15 cellular contexts compared by ENCODE assay signal in the genomic region with DNA sequence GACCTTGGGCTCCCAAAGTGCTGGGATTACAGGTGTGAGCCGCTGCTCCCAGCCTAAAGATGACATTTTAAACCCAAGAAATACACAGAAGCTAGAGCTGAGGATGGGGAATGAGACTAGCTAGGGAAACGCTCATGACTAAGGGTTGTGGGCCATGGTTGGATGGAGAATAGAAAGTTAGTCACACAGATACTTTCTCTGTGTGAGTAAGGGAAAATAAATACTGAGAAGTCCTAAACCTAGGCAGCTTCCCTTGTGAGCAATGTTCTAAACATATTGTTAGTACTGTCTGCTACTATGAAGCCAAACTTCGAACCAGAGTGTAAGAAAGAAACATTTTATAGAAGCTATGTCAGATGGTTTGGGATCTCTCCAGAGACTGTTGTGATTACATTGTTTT.
"Had no signal": no experiment of that assay in that cellular context is flagged by ENCODE, and none has a peak within 500 bp of the region (broad histone marks: within the 10 kb centered on the region; RNA-seq: fewer than 3 reads in every experiment).

No MANE protein-coding gene starts in this region.

- H3K4me3 ChIP-seq: adrenal gland, sigmoid colon, suprapubic skin, upper lobe of left lung had no signal

- DNase-seq: activated B cell treated with CpG ODN at 0.5 μM for 24 hours; activated CD4-positive, alpha-beta T cell treated with anti-CD3 and anti-CD28 coated beads, Interleukin-2, amount 10 ng/mL, durations not matched to agents 24 days and 14 days; activated naive CD4-positive, alpha-beta T cell treated with anti-CD3 and anti-CD28 coated beads for 36 hours; activated T-cell treated with anti-CD3 and anti-CD28 coated beads for 4 hours; adrenal gland; effector memory CD8-positive, alpha-beta T cell; erythroblast; head of caudate nucleus; islet precursor cell; left ventricle myocardium superior; sigmoid colon; stimulated activated CD4-positive, alpha-beta T cell treated with anti-CD3 and anti-CD28 coated beads, Interleukin-12 subunit alpha, Interleukin-12 subunit beta, amount 100 ng/mL, for 4 hours; stimulated activated naive CD4-positive, alpha-beta T cell; upper lobe of left lung had no signal
